Comparison of ENCODE assay signal across 8 cellular contexts in the genomic region with DNA sequence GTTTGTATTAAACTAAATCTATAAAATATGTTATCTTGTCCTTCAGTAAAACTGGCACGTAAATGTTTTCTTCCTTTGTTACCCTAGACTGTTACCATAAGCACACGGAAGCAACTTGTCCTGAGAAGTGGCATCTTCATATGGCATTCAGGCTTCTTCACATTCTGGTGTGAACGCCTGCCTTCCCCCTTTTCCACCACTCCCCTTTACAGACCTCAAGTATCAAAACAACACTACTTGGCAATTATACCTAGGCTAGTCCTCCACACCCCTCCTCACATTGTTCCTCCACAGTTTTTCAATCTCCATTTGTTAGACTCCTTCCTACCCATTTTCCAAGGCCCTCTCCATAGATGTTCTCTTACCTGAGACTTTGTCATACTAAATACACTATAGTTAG. TPM values are rescaled to one million over a fixed set of nuclear protein-coding genes. Genes with fewer than 3 reads are reported as not detected.
A peak's percentile ranks its signal among the peaks of the same experiment; 100 is the strongest.
DNase-seq lines count a peak whose midpoint lies in the region; ATAC-seq, FAIRE-seq and TF ChIP-seq lines count a peak whose summit lies in the region.

No MANE protein-coding gene starts in this region.

- intact Hi-C loops in K562 (cut with micrococcal nuclease), result no loop called here

- 0 out of 4 replicates have a peak overlapping the region, but pooled peaks of 1 of the 2 experiments have one; percentile 79 for H3K9ac ChIP-seq in K562 (ENCODE audit: insufficient read depth in 1 of 2, low read depth in 2 of 2, low read length in 2 of 2)

- no peak overlapping the region for H2AFZ ChIP-seq in K562 (ENCODE audit: low read depth, low read length)

- POLR2A ChIA-PET in AG04449 (lab: Yijun Ruan, JAX), result no interaction called here
- POLR2A ChIA-PET in K562 (lab: Yijun Ruan, JAX), result interaction anchor here (0.7 to 7.9 kb wide), 4 partner anchors 9 to 27 kb away, joined by 3 to 43 read pairs (median 4); no protein-coding TSS in a partner anchor

- 30% methylated on average over 3 of the region's 3 CpGs for WGBS in K562 (ENCODE audit: insufficient coverage, low coverage, missing lambda C conversion rate)
- 31 to 33% methylated on average over 3 of the region's 3 CpGs for WGBS in mesodermal cell (ENCODE audit: insufficient coverage in 2 of 2), 2 experiments

- no peak overlapping the region for H3K27ac ChIP-seq in K562 (ENCODE audit: extremely low read depth, low read depth, low read length)
- peak overlapping the region; percentile 71 for H3K27ac ChIP-seq in mesodermal cell (ENCODE audit: low read depth, low read length, severe bottlenecking)

- H3K79me2 ChIP-seq in K562 (ENCODE audit: control insufficient read depth, insufficient read depth, low read length), result peaks cover 69% of the 10 kb centered on the region

- no peak for TF ChIP-seq CTCF in AG04449 (IDR thresholded peaks at IDR 0.05; ENCODE audit: insufficient read depth, low read length, missing control alignments)
- TF ChIP-seq CTCF in K562 (IDR thresholded peaks at IDR 0.05 in 2 of 3, conservative IDR thresholded peaks at IDR 0.05 in 1 of 3; ENCODE audit: insufficient read depth in 2 of 3, low read depth in 1 of 3, low read length in 3 of 3), result no peak

- no TSS peak for BruUV-seq in K562 (replicated peaks; lab: Mats Ljungman, UMichigan)

- H3K4me1 ChIP-seq in K562 (replicated peaks in 1 of 2; ENCODE audit: control insufficient read depth in 2 of 2, insufficient read depth in 2 of 2, low read length in 2 of 2) (peaks cover 12 to 19% of the 10 kb centered on the region in 2 experiments; a peak in 4 of 5 replicates), mesodermal cell (ENCODE audit: control insufficient read depth, insufficient read depth, low read length, poor library complexity, severe bottlenecking) (no peaks in the 10 kb centered on the region)

- in situ Hi-C loops in K562 (cut with MboI), result no loop called here

- peak overlapping the region; percentile 89 for H3K4me2 ChIP-seq in K562 (ENCODE audit: insufficient read depth, low read length)

- ATAC-seq in K562, result no peak
- no peak for ATAC-seq in GM19455 (IDR thresholded peaks at IDR 0.05; ENCODE audit: unreplicated experiment)

- no peaks in the 10 kb centered on the region for H3K27me3 ChIP-seq in K562 (ENCODE audit: control insufficient read depth in 2 of 2, insufficient read depth in 2 of 2, low read length in 2 of 2)

- H3K9me1 ChIP-seq in K562 (ENCODE audit: control insufficient read depth, insufficient read depth, low read length), result peaks cover 3% of the 10 kb centered on the region

- FAIRE-seq in K562 (lab: Jason Lieb, UNC), result no peak

- H4K20me1 ChIP-seq in K562 (replicated peaks; ENCODE audit: control insufficient read depth, insufficient read depth, low read length), result no peaks in the 10 kb centered on the region; the same call in 1 of the 2 replicates

- TF ChIP-seq RAD21 in K562 (CRISPR knock-in tag; conservative IDR thresholded peaks at IDR 0.05 in 1 of 2, IDR thresholded peaks at IDR 0.05 in 1 of 2), result no peak

- H3K4me3 ChIP-seq in AG04449 (ENCODE audit: low read depth, low read length), result peak overlapping the region; percentile 86
- H3K4me3 ChIP-seq in K562, result peak overlapping the region; percentile 78; the same call in 1 of the 2 replicates
- H3K4me3 ChIP-seq in mesodermal cell (ENCODE audit: extremely low read depth, insufficient read depth, low read length, poor library complexity, severe bottlenecking), result peak overlapping the region; percentile 97

- CTCF ChIA-PET in AG04449 (lab: Yijun Ruan, JAX), result no interaction called here
- CTCF ChIA-PET in K562 (lab: Yijun Ruan, JAX; ENCODE audit: low intra/inter-chr PET ratio), result no interaction called here

- peaks cover 4% of the 10 kb centered on the region; the same call in 1 of the 3 replicates for H3K36me3 ChIP-seq in K562 (ENCODE audit: control insufficient read depth, insufficient read depth, low read length)
- H3K36me3 ChIP-seq in mesodermal cell (ENCODE audit: control insufficient read depth, insufficient read depth, low read length), result peaks cover 20% of the 10 kb centered on the region

- H3K9me3 ChIP-seq in K562 (replicated peaks; ENCODE audit: control insufficient read depth, insufficient read depth, low read depth, low read length), result no peaks in the 10 kb centered on the region
- no peaks in the 10 kb centered on the region for H3K9me3 ChIP-seq in mesodermal cell (ENCODE audit: control insufficient read depth, low read length)

- TF ChIP-seq EP300 in K562 (IDR thresholded peaks at IDR 0.05; ENCODE audit: low read length), result no peak

- TF ChIP-seq POLR2A in K562 (conservative IDR thresholded peaks at IDR 0.05), result no peak

- DNase-seq in AG04449 (ENCODE audit: low read depth, low spot score) (no peak), HT-29 (ENCODE audit: low spot score) (peak; percentile 16), K562 (ENCODE audit: extremely low read depth in 1 of 4, low spot score in 3 of 4) (no peak), NCI-H1930 (lab: John Stamatoyannopoulos, UW) (no peak), COLO829 (ENCODE audit: low spot score) (no peak), CD1c-positive myeloid dendritic cell (ENCODE audit: extremely low spot score) (no peak)

TF ChIP-seq in K562, 482 proteins besides CTCF, POLR2A, EP300 and RAD21:
- TF ChIP-seq ETV5 (CRISPR knock-in tag; IDR thresholded peaks at IDR 0.05; ENCODE audit: low read depth), result no peak
- TF ChIP-seq RB1 (IDR thresholded peaks at IDR 0.05; ENCODE audit: low read depth), result no peak
- no peak for TF ChIP-seq BRCA1 (IDR thresholded peaks at IDR 0.05)
- TF ChIP-seq BRCA1 (CRISPR knock-in tag; IDR thresholded peaks at IDR 0.05), result no peak
- no peak for TF ChIP-seq RBBP5 (IDR thresholded peaks at IDR 0.05; ENCODE audit: borderline replicate concordance, insufficient read depth, low read length, poor library complexity, severe bottlenecking)
- no peak for TF ChIP-seq ZNF140 (CRISPR knock-in tag; IDR thresholded peaks at IDR 0.05)
- TF ChIP-seq NR2F6 (CRISPR knock-in tag; IDR thresholded peaks at IDR 0.05), result no peak
- no peak for TF ChIP-seq ELF2 (CRISPR knock-in tag; IDR thresholded peaks at IDR 0.05)
- no peak for TF ChIP-seq FOS (IDR thresholded peaks at IDR 0.05; ENCODE audit: extremely low read depth, insufficient read length)
- TF ChIP-seq, protein P1, sequence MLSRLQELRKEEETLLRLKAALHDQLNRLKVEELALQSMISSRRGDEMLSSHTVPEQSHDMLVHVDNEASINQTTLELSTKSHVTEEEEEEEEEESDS (CRISPR knock-in tag; IDR thresholded peaks at IDR 0.05), result no peak
- no peak for TF ChIP-seq ZSCAN29 (IDR thresholded peaks at IDR 0.05)

RNA-seq across cellular contexts. Expression of gene MEX3C, which starts 2.9 kb away (rescaled TPM):
- total RNA-seq in HT-29 (2014; rRNA removed; shearing (Covaris generic)), result 28.5 and 38.3 TPM in 2 replicates
- 15.1 and 26.8 TPM in 2 replicates for total RNA-seq in K562 (2011; cell fraction: chromatin; rRNA removed; ENCODE audit: low replicate concordance)
- 8.0 and 10.8 TPM in 2 replicates for total RNA-seq in K562 (2011; cell fraction: nucleolus; rRNA removed)
- total RNA-seq in K562 (2011; cell fraction: nucleoplasm; rRNA removed), result 13.1 and 19.8 TPM in 2 replicates
- total RNA-seq in K562 (2014; rRNA removed), result 7.3 and 8.2 TPM in 2 replicates
- total RNA-seq in K562 (2014; rRNA removed; fragmentation: Illumina TruSeq; extraction: Trizol), result 12.3 and 13.3 TPM in 2 replicates
- total RNA-seq in K562 (2015; rRNA removed; fragmentation: Illumina TruSeq; extraction: Trizol), result 9.9 and 10.6 TPM in 2 replicates
- total RNA-seq in K562 (2021), result 9.3 and 14.0 TPM in 2 replicates
- polyA plus RNA-seq in K562 (2011; rRNA removed), result 11.0 and 13.7 TPM in 2 replicates
- 3.5 and 6.1 TPM in 2 replicates for polyA plus RNA-seq in K562 (2011; cell fraction: cytosol; rRNA removed)
- 8.8 and 10.0 TPM in 2 replicates for polyA plus RNA-seq in K562 (2011; cell fraction: nucleus; rRNA removed)
- 6.6 and 10.5 TPM in 2 replicates for polyA plus RNA-seq in K562 (2012)
- 12.3 and 14.2 TPM in 2 replicates for polyA plus RNA-seq in K562 (2014; fragmentation: Illumina TruSeq; extraction: Trizol)
- polyA plus RNA-seq in K562 (2014; fragmentation: Nextera tagmentation; extraction: Ambion mirVana), result 1 to 10 TPM; 2.4 to 2.9 TPM
- 7.2 TPM in 2 replicates for polyA plus RNA-seq in K562 (2014; rRNA removed)
- 26.8 and 27.1 TPM in 2 replicates for polyA minus RNA-seq in K562 (2011; rRNA and poly(A)+ RNA removed)
- 6.0 and 6.8 TPM in 2 replicates for polyA minus RNA-seq in K562 (2011; cell fraction: cytosol; rRNA and poly(A)+ RNA removed)
- 9.6 and 20.1 TPM in 2 replicates for polyA minus RNA-seq in K562 (2011; cell fraction: nucleus; rRNA and poly(A)+ RNA removed)
- polyA plus RNA-seq in mesodermal cell (2013, experiment 1 of 2), result 72.8 TPM
- polyA plus RNA-seq in mesodermal cell (2013, experiment 2 of 2), result 70.5 TPM
